ENCODE assay signal across 9 cellular contexts in the genomic region with DNA sequence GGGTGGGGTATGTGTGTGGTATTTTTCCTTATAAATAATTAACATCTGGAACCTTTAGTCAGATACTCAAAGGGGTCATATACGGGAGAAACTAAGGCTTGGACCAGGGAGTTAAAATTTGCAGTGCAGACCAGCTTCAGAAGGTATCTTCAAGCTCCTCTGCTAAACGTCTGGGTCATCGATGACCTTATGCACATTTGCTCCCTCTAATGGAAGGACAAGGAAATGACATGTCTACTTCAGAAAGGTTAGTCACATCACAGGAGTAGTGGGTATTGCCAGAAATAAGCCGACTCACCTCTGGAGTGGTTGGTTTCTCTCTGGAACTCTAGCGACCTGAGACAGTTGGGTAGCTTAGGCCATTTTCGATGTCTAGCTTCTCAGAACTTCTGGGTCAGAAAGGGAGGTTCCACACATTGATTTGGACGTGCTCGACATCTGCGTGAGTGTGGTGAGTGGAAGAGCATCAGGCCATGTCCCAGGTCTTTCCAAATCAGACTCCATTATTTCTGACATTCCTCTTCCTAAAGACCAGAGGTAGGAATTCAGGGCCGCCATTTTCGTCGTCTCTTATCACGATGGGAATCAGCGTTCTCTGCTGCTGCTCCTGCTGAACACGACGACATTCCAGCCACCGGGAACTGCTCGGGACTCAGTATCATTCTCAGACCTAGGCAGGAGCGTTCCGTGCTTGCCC. TPM values are rescaled to one million over a fixed set of nuclear protein-coding genes. Genes with fewer than 3 reads are reported as not detected.
A peak's percentile ranks its signal among the peaks of the same experiment; 100 is the strongest.
DNase-seq lines count a peak whose midpoint lies in the region; ATAC-seq, FAIRE-seq and TF ChIP-seq lines count a peak whose summit lies in the region.
"Had no signal": no experiment of that assay in that cellular context is flagged by ENCODE, and none has a peak within 500 bp of the region (broad histone marks: within the 10 kb centered on the region; RNA-seq: fewer than 3 reads in every experiment).

No MANE protein-coding gene starts in this region.

- H3K4me1 Mint-ChIP-seq in stimulated activated naive CD8-positive, alpha-beta T cell treated with anti-CD3 and anti-CD28 coated beads, Interleukin-15, amount 100 ng/mL, for 72 hours = peaks cover 15% of the 10 kb centered on the region

- no peak for TF ChIP-seq POLR2A in breast epithelium (IDR thresholded peaks at IDR 0.05)

- intact Hi-C loops in breast epithelium (cut with DNase I; ENCODE audit: low total_unique reads) = loop anchor here (10.0 kb wide), 1 partner anchor 140 kb away; no protein-coding TSS in a partner anchor

- TF ChIP-seq CTCF in breast epithelium (IDR thresholded peaks at IDR 0.05) = peak; percentile 76 to 81 (median 81)

- H3K27me3 ChIP-seq in MG63 (no peaks in the 10 kb centered on the region), breast epithelium (no peaks in the 10 kb centered on the region)

- H3K4me3 Mint-ChIP-seq in stimulated activated naive CD8-positive, alpha-beta T cell treated with anti-CD3 and anti-CD28 coated beads, Interleukin-15, amount 100 ng/mL, for 72 hours = peak overlapping the region in 1 of 2 donors; percentile 24
- H3K4me3 Mint-ChIP-seq: stimulated activated naive CD8-positive, alpha-beta T cell treated with anti-CD3 and anti-CD28 coated beads, Interleukin-15, Interleukin-2, amounts not matched to agents 100 ng/mL and 50 ng/mL, for 24 hours had no signal

- peak; percentile 40 for FAIRE-seq in RCC 7860 (lab: Jason Lieb, UNC)

- H3K4me3 ChIP-seq in MG63 = no peak overlapping the region
- peak overlapping the region in 2 of 3 donors; percentile 12 to 21 for H3K4me3 ChIP-seq in breast epithelium

- peak; percentile 49 for ATAC-seq in GM21447 (IDR thresholded peaks at IDR 0.05; ENCODE audit: unreplicated experiment)
- ATAC-seq in stimulated activated naive CD8-positive, alpha-beta T cell treated with anti-CD3 and anti-CD28 coated beads, Interleukin-15, amount 100 ng/mL, for 72 hours = peak; percentile 87
- no peak for ATAC-seq in HG03025 (IDR thresholded peaks at IDR 0.05; ENCODE audit: low FRiP score, unreplicated experiment)

- H3K27ac Mint-ChIP-seq in stimulated activated naive CD8-positive, alpha-beta T cell treated with anti-CD3 and anti-CD28 coated beads, Interleukin-15, amount 100 ng/mL, for 72 hours = no peak overlapping the region
- H3K27ac Mint-ChIP-seq: stimulated activated naive CD8-positive, alpha-beta T cell treated with anti-CD3 and anti-CD28 coated beads, Interleukin-15, Interleukin-2, amounts not matched to agents 100 ng/mL and 50 ng/mL, for 24 hours had no signal

- no peaks in the 10 kb centered on the region for H3K27me3 Mint-ChIP-seq in stimulated activated naive CD8-positive, alpha-beta T cell treated with anti-CD3 and anti-CD28 coated beads, Interleukin-15, amount 100 ng/mL, for 72 hours
- H3K27me3 Mint-ChIP-seq: stimulated activated naive CD8-positive, alpha-beta T cell treated with anti-CD3 and anti-CD28 coated beads, Interleukin-15, Interleukin-2, amounts not matched to agents 100 ng/mL and 50 ng/mL, for 24 hours had no signal

- H3K9me3 ChIP-seq in MG63 = no peaks in the 10 kb centered on the region
- H3K9me3 ChIP-seq in breast epithelium = no peaks in the 10 kb centered on the region

- peak overlapping the region; percentile 41 to 84 for H3K27ac ChIP-seq in breast epithelium

- peaks cover 0 to 7% of the 10 kb centered on the region in 2 donors for H3K4me1 ChIP-seq in breast epithelium

- H3K36me3 ChIP-seq in MG63 (no peaks in the 10 kb centered on the region), breast epithelium (no peaks in the 10 kb centered on the region)

- peak; percentile 52 for DNase-seq in DMS79 (lab: John Stamatoyannopoulos, UW)
- DNase-seq in MG63 = peak; percentile 32
- DNase-seq in RCC 7860 (ENCODE audit: low spot score) = peak; percentile 77
- DNase-seq in breast epithelium (ENCODE audit: low spot score in 2 of 2) = no peak
- DNase-seq in islet precursor cell = peak; percentile 67
- peak; percentile 39 to 47 for DNase-seq in stimulated activated naive CD8-positive, alpha-beta T cell treated with anti-CD3 and anti-CD28 coated beads, Interleukin-15, amount 100 ng/mL, for 72 hours

- no peaks in the 10 kb centered on the region for H3K9me3 Mint-ChIP-seq in stimulated activated naive CD8-positive, alpha-beta T cell treated with anti-CD3 and anti-CD28 coated beads, Interleukin-15, amount 100 ng/mL, for 72 hours
- H3K9me3 Mint-ChIP-seq: stimulated activated naive CD8-positive, alpha-beta T cell treated with anti-CD3 and anti-CD28 coated beads, Interleukin-15, Interleukin-2, amounts not matched to agents 100 ng/mL and 50 ng/mL, for 24 hours had no signal

RNA-seq across cellular contexts. Expression of a gene that starts 31.8 kb away (rescaled TPM):
- 7.2 and 10.0 TPM in 2 replicates for total RNA-seq in MG63 (2014; rRNA removed; shearing (Covaris generic); ENCODE audit: low replicate concordance)
- 10 to 100 TPM; 15.2 to 43.2 (median 22.0) TPM for total RNA-seq in breast epithelium

Comparison
In these comparisons a context has a peak if more than half of its experiments do, and no peak if none do; other contexts are left out.
1. DNase-seq: peak in DMS79 (single experiment), MG63 (single experiment), RCC 7860 (single experiment), islet precursor cell (single experiment) and stimulated activated naive CD8-positive, alpha-beta T cell treated with anti-CD3 and anti-CD28 coated beads, Interleukin-15, amount 100 ng/mL, for 72 hours (2 of 2); none in breast epithelium (0 of 2).